1 cellular context compared by ENCODE assay signal in genomic region chr19:11295665-11296245, GRCh38.
TF ChIP-seq lines count a peak whose summit lies in the region.

Gene TSPAN16 (plus strand): TSS chr19:11296160. CDS start chr19:11296298, 138 bp downstream.

TF ChIP-seq in GM23338, 12 proteins besides CTCF, POLR2A, EP300 and RAD21 (continued from another document):
- no peak for TF ChIP-seq ZNF462 (CRISPR knock-in tag; IDR thresholded peaks at IDR 0.05)
- TF ChIP-seq STAT1 (IDR thresholded peaks at IDR 0.05; ENCODE audit: unreplicated experiment) = no peak
- TF ChIP-seq ZNF331 (CRISPR knock-in tag; IDR thresholded peaks at IDR 0.05; ENCODE audit: low read depth) = no peak
- TF ChIP-seq POLR2AphosphoS5 (IDR thresholded peaks at IDR 0.05; ENCODE audit: low read depth) = no peak
- no peak for TF ChIP-seq ZNF114 (CRISPR knock-in tag; IDR thresholded peaks at IDR 0.05)
- no peak for TF ChIP-seq CREB1 (CRISPR knock-in tag; IDR thresholded peaks at IDR 0.05; ENCODE audit: low read depth)
